Comparison of ENCODE assay signal across 12 cellular contexts in the genomic region with DNA sequence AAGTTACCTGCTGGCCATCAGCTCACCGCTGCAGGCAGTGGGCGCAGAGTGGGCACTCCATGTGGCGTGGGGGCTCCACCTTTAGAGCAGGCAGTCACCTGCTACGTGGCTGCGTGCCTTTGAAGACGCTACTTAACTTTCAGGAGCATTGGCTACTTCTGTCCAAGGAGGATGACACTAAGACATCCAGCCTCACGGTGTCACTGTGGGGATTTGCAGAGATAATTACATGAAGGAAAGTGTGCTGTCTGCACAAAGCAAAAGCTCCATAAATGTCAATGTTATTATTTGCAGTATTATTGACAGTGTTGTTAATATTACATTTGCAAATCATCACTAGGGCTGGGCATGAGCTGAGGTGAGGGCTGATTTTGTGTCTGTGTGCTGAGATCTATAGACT.
DNase-seq lines count a peak whose midpoint lies in the region; ATAC-seq and TF ChIP-seq lines count a peak whose summit lies in the region.
"Had no signal": no experiment of that assay in that cellular context is flagged by ENCODE, and none has a peak within 500 bp of the region (broad histone marks: within the 10 kb centered on the region; RNA-seq: fewer than 3 reads in every experiment).

No MANE protein-coding gene starts in this region.

- 16% methylated on average over 7 of the region's 7 CpGs for WGBS in SK-N-SH (ENCODE audit: low lambda C conversion rate)

- no peaks in the 10 kb centered on the region for H3K4me1 Mint-ChIP-seq in chondrocyte (ENCODE audit: low read depth)
- H3K4me1 Mint-ChIP-seq in effector memory CD8-positive, alpha-beta T cell (ENCODE audit: low read depth in 2 of 2) = no peaks in the 10 kb centered on the region
- no peaks in the 10 kb centered on the region for H3K4me1 Mint-ChIP-seq in activated CD4-positive, alpha-beta memory T cell treated with anti-CD3 and anti-CD28 coated beads, Interleukin-2, amount 10 ng/mL, durations not matched to agents 7 days and 5 days
- H3K4me1 Mint-ChIP-seq: mesothelial cell of epicardium had no signal

- H3K9me2 ChIP-seq in SK-N-SH = no peaks in the 10 kb centered on the region

- no peak overlapping the region for H3K4me3 ChIP-seq in SK-N-SH (ENCODE audit: low read depth in 2 of 2, low read length in 1 of 2)
- H3K4me3 ChIP-seq: pancreas, SJSA1 had no signal

- H4K20me1 ChIP-seq in SK-N-SH (ENCODE audit: insufficient read depth) = no peaks in the 10 kb centered on the region

- H3K36me3 Mint-ChIP-seq in chondrocyte (ENCODE audit: low read depth) = no peaks in the 10 kb centered on the region
- H3K36me3 Mint-ChIP-seq in effector memory CD8-positive, alpha-beta T cell (ENCODE audit: insufficient read depth) = no peaks in the 10 kb centered on the region
- no peaks in the 10 kb centered on the region for H3K36me3 Mint-ChIP-seq in activated CD4-positive, alpha-beta memory T cell treated with anti-CD3 and anti-CD28 coated beads, Interleukin-2, amount 10 ng/mL, durations not matched to agents 7 days and 5 days (ENCODE audit: low read depth)
- H3K36me3 Mint-ChIP-seq: mesothelial cell of epicardium had no signal

- no peak overlapping the region for H2AFZ ChIP-seq in SK-N-SH (ENCODE audit: low read depth)

- H3K9me3 Mint-ChIP-seq in chondrocyte (ENCODE audit: low read depth) = no peaks in the 10 kb centered on the region
- no peaks in the 10 kb centered on the region for H3K9me3 Mint-ChIP-seq in effector memory CD8-positive, alpha-beta T cell
- H3K9me3 Mint-ChIP-seq in activated CD4-positive, alpha-beta memory T cell treated with anti-CD3 and anti-CD28 coated beads, Interleukin-2, amount 10 ng/mL, durations not matched to agents 7 days and 5 days = no peaks in the 10 kb centered on the region
- H3K9me3 Mint-ChIP-seq: mesothelial cell of epicardium had no signal

- H3K27me3 ChIP-seq in SK-N-SH (ENCODE audit: insufficient read depth) = no peaks in the 10 kb centered on the region

- H3K4me1 ChIP-seq in SK-N-SH (ENCODE audit: control insufficient read depth in 1 of 2, insufficient read depth in 2 of 2, low read depth in 1 of 2, low read length in 1 of 2) = no peaks in the 10 kb centered on the region
- H3K4me1 ChIP-seq: pancreas, SJSA1 had no signal

- no peak for TF ChIP-seq EP300 in SK-N-SH (IDR thresholded peaks at IDR 0.05; ENCODE audit: borderline replicate concordance in 1 of 2, low read depth in 1 of 2, low read length in 1 of 2)

- H3K4me2 ChIP-seq in SK-N-SH = no peak overlapping the region

- TF ChIP-seq CTCF in SK-N-SH (IDR thresholded peaks at IDR 0.05) = peak; percentile 18; the same call in 1 of the 2 replicates
- peak; percentile 60 for TF ChIP-seq CTCF in chondrocyte (IDR thresholded peaks at IDR 0.05)

- peak; percentile 38 for TF ChIP-seq RAD21 in SK-N-SH (IDR thresholded peaks at IDR 0.05; ENCODE audit: low read length)

- H3K27me3 Mint-ChIP-seq in chondrocyte (ENCODE audit: low read depth) = peaks cover 49% of the 10 kb centered on the region
- H3K27me3 Mint-ChIP-seq in effector memory CD8-positive, alpha-beta T cell = peaks cover 42 to 43% of the 10 kb centered on the region in 2 donors
- peaks cover 23% of the 10 kb centered on the region for H3K27me3 Mint-ChIP-seq in activated CD4-positive, alpha-beta memory T cell treated with anti-CD3 and anti-CD28 coated beads, Interleukin-2, amount 10 ng/mL, durations not matched to agents 7 days and 5 days

- H3K36me3 ChIP-seq in SK-N-SH (replicated peaks in 1 of 2; ENCODE audit: control insufficient read depth in 1 of 2, insufficient read depth in 2 of 2, low read length in 1 of 2) = no peaks in the 10 kb centered on the region
- H3K36me3 ChIP-seq: pancreas, SJSA1 had no signal

- CTCF ChIA-PET in SK-N-SH (lab: Yijun Ruan, JAX) = interaction anchor here (0.7 to 1.3 kb wide), 3 partner anchors 20 to 611 kb away, joined by 3 to 4 read pairs (median 4); no protein-coding TSS in a partner anchor
- CTCF ChIA-PET in activated CD4-positive, alpha-beta memory T cell treated with anti-CD3 and anti-CD28 coated beads, Interleukin-2, amount 10 ng/mL, durations not matched to agents 7 days and 5 days (lab: Charles Lee) = no interaction called here

- H3K4me3 Mint-ChIP-seq in chondrocyte (ENCODE audit: unreplicated experiment) = no peak overlapping the region
- no peak overlapping the region for H3K4me3 Mint-ChIP-seq in effector memory CD8-positive, alpha-beta T cell
- no peak overlapping the region for H3K4me3 Mint-ChIP-seq in activated CD4-positive, alpha-beta memory T cell treated with anti-CD3 and anti-CD28 coated beads, Interleukin-2, amount 10 ng/mL, durations not matched to agents 7 days and 5 days
- H3K4me3 Mint-ChIP-seq: mesothelial cell of epicardium had no signal

- no peaks in the 10 kb centered on the region for H3K79me2 ChIP-seq in SK-N-SH (ENCODE audit: insufficient read depth)

- no peak overlapping the region for H3K27ac Mint-ChIP-seq in chondrocyte (ENCODE audit: unreplicated experiment)
- no peak overlapping the region for H3K27ac Mint-ChIP-seq in effector memory CD8-positive, alpha-beta T cell
- H3K27ac Mint-ChIP-seq in activated CD4-positive, alpha-beta memory T cell treated with anti-CD3 and anti-CD28 coated beads, Interleukin-2, amount 10 ng/mL, durations not matched to agents 7 days and 5 days = no peak overlapping the region
- H3K27ac Mint-ChIP-seq: mesothelial cell of epicardium had no signal

- H3K9me3 ChIP-seq in SK-N-SH = no peaks in the 10 kb centered on the region
- H3K9me3 ChIP-seq: pancreas, SJSA1 had no signal

- DNase-seq in SK-N-SH = no peak
- DNase-seq in Kasumi-1 (lab: John Stamatoyannopoulos, UW) = peak; percentile 15 to 25
- no peak for DNase-seq in chondrocyte (ENCODE audit: low spot score)
- DNase-seq in putamen (ENCODE audit: low spot score) = peak; percentile 15
- no peak for DNase-seq in activated T-cell treated with anti-CD3 and anti-CD28 coated beads for 4 hours
- no peak for DNase-seq in effector memory CD8-positive, alpha-beta T cell
- no peak for DNase-seq in activated CD4-positive, alpha-beta memory T cell treated with anti-CD3 and anti-CD28 coated beads, Interleukin-2, amount 10 ng/mL, durations not matched to agents 7 days and 5 days
- DNase-seq: pancreas had no signal

- no peak overlapping the region for H3K9ac ChIP-seq in SK-N-SH

- H3F3A ChIP-seq in SK-N-SH (replicated peaks; ENCODE audit: insufficient read depth) = no peaks in the 10 kb centered on the region

- no peak for ATAC-seq in SK-N-SH treated with all-trans-retinoic acid at 6 μM for 48 hours
- no peak for ATAC-seq in effector memory CD8-positive, alpha-beta T cell (replicated peaks)
- ATAC-seq: activated CD4-positive, CD25-positive, alpha-beta regulatory T cell treated with anti-CD3 and anti-CD28 coated beads, Interleukin-2, amount 50 U/mL, for 24 hours; pancreas had no signal

- POLR2A ChIA-PET in SK-N-SH (lab: Yijun Ruan, JAX) = no interaction called here
- POLR2A ChIA-PET in activated CD4-positive, alpha-beta memory T cell treated with anti-CD3 and anti-CD28 coated beads, Interleukin-2, amount 10 ng/mL, durations not matched to agents 7 days and 5 days (lab: Charles Lee) = no interaction called here

- no peak overlapping the region for H3K27ac ChIP-seq in SK-N-SH (ENCODE audit: low read depth in 2 of 2, low read length in 1 of 2)
- H3K27ac ChIP-seq: pancreas, SJSA1 had no signal

TF ChIP-seq in SK-N-SH treated with all-trans-retinoic acid at 6 μM for 48 hours, 23 proteins besides CTCF, POLR2A, EP300 and RAD21 (continues in another document):
- no peak for TF ChIP-seq ISL1 (CRISPR knock-in tag; IDR thresholded peaks at IDR 0.05)
- TF ChIP-seq PPARA (CRISPR knock-in tag; IDR thresholded peaks at IDR 0.05; ENCODE audit: borderline replicate concordance) = no peak
- no peak for TF ChIP-seq TOX (CRISPR knock-in tag; IDR thresholded peaks at IDR 0.05; ENCODE audit: borderline replicate concordance)
- TF ChIP-seq ARNTL (CRISPR knock-in tag; IDR thresholded peaks at IDR 0.05; ENCODE audit: borderline replicate concordance, low read depth) = no peak
- TF ChIP-seq ZFP30 (CRISPR knock-in tag; IDR thresholded peaks at IDR 0.05) = no peak
- TF ChIP-seq, protein P1, sequence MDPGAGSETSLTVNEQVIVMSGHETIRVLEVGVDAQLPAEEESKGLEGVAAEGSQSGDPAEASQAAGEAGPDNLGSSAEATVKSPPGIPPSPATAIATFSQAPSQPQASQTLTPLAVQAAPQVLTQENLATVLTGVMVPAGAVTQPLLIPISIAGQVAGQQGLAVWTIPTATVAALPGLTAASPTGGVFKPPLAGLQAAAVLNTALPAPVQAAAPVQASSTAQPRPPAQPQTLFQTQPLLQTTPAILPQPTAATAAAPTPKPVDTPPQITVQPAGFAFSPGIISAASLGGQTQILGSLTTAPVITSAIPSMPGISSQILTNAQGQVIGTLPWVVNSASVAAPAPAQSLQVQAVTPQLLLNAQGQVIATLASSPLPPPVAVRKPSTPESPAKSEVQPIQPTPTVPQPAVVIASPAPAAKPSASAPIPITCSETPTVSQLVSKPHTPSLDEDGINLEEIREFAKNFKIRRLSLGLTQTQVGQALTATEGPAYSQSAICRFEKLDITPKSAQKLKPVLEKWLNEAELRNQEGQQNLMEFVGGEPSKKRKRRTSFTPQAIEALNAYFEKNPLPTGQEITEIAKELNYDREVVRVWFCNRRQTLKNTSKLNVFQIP (CRISPR knock-in tag; IDR thresholded peaks at IDR 0.05; ENCODE audit: borderline replicate concordance, low read depth) = no peak
- TF ChIP-seq BACH2 (CRISPR knock-in tag; IDR thresholded peaks at IDR 0.05; ENCODE audit: borderline replicate concordance) = no peak
- no peak for TF ChIP-seq ZC3H10 (CRISPR knock-in tag; IDR thresholded peaks at IDR 0.05)
- no peak for TF ChIP-seq ZNF70 (CRISPR knock-in tag; IDR thresholded peaks at IDR 0.05)
- no peak for TF ChIP-seq CSDC2 (CRISPR knock-in tag; IDR thresholded peaks at IDR 0.05)
- TF ChIP-seq RARB (CRISPR knock-in tag; IDR thresholded peaks at IDR 0.05) = no peak
- TF ChIP-seq TCF4 (CRISPR knock-in tag; IDR thresholded peaks at IDR 0.05; ENCODE audit: borderline replicate concordance) = no peak

Comparison
In these comparisons a context has a peak if more than half of its experiments do, and no peak if none do; other contexts are left out.
1. DNase-seq: peak in Kasumi-1 (2 of 2) and putamen (single experiment); none in SK-N-SH (single experiment), chondrocyte (single experiment), activated T-cell treated with anti-CD3 and anti-CD28 coated beads for 4 hours (single experiment), effector memory CD8-positive, alpha-beta T cell (0 of 3) and activated CD4-positive, alpha-beta memory T cell treated with anti-CD3 and anti-CD28 coated beads, Interleukin-2, amount 10 ng/mL, durations not matched to agents 7 days and 5 days (single experiment).